ENCODE assay signal across 17 cellular contexts in genomic region chr20:49252556-49253350, GRCh38.
"Had no signal": no experiment of that assay in that cellular context is flagged by ENCODE, and none has a peak within 500 bp of the region (broad histone marks: within the 10 kb centered on the region; RNA-seq: fewer than 3 reads in every experiment).

No MANE protein-coding gene starts in this region.

- H3K4me1 Mint-ChIP-seq: central memory CD8-positive, alpha-beta T cell; naive thymus-derived CD8-positive, alpha-beta T cell had no signal

- ATAC-seq: naive thymus-derived CD8-positive, alpha-beta T cell had no signal

- H3K9me3 Mint-ChIP-seq: central memory CD8-positive, alpha-beta T cell; naive thymus-derived CD8-positive, alpha-beta T cell had no signal

- H3K4me1 ChIP-seq: transverse colon had no signal

- DNase-seq: activated CD4-positive, alpha-beta T cell treated with anti-CD3 and anti-CD28 coated beads, Interleukin-2, amount 50 U/mL, for 48 hours; activated naive CD4-positive, alpha-beta T cell treated with anti-CD3 and anti-CD28 coated beads, Interleukin-2, amount 50 U/mL, for 16 hours; amniotic stem cell; cortex of kidney; effector CD4-positive, alpha-beta T cell; esophagus squamous epithelium; left ventricle myocardium inferior; mesenchymal stem cell; naive thymus-derived CD8-positive, alpha-beta T cell; posterior cingulate gyrus; stimulated activated CD4-positive, alpha-beta T cell treated with anti-CD3 and anti-CD28 coated beads, Interleukin-4, amount 100 ng/mL, for 24 hours; stimulated activated naive CD4-positive, alpha-beta T cell treated with Interleukin-2 at 50 U/mL for 16 hours; substantia nigra; transverse colon; WERI-Rb-1 had no signal

- H3K27me3 ChIP-seq: esophagus squamous epithelium, hepatocyte, transverse colon had no signal

- H3K27me3 Mint-ChIP-seq: central memory CD8-positive, alpha-beta T cell; naive thymus-derived CD8-positive, alpha-beta T cell had no signal

- H3K9me3 ChIP-seq: esophagus squamous epithelium, left ventricle myocardium inferior, transverse colon had no signal

- H3K4me3 Mint-ChIP-seq: central memory CD8-positive, alpha-beta T cell; naive thymus-derived CD8-positive, alpha-beta T cell had no signal

- H3K27ac ChIP-seq: esophagus squamous epithelium, hepatocyte, left ventricle myocardium inferior, transverse colon, WERI-Rb-1 had no signal

- H3K4me3 ChIP-seq: esophagus squamous epithelium, hepatocyte, left ventricle myocardium inferior, transverse colon had no signal
